1 cellular context compared by ENCODE assay signal in genomic region chr21:44845418-44846200, GRCh38.
A peak's percentile ranks its signal among the peaks of the same experiment; 100 is the strongest.
TF ChIP-seq lines count a peak whose summit lies in the region.

No MANE protein-coding gene starts in this region.

TF ChIP-seq in K562, 482 proteins besides CTCF, POLR2A, EP300 and RAD21 (continued from another document and continues in another):
- TF ChIP-seq ATF6 (CRISPR knock-in tag; IDR thresholded peaks at IDR 0.05) (no peak), MED1 (CRISPR knock-in tag; IDR thresholded peaks at IDR 0.05; ENCODE audit: borderline replicate concordance) (no peak), NEUROD1 (IDR thresholded peaks at IDR 0.05; ENCODE audit: borderline replicate concordance, low read depth, low read length, partially characterized antibody) (no peak), ZBTB2 (IDR thresholded peaks at IDR 0.05) (no peak), MEF2D (tag; conservative IDR thresholded peaks at IDR 0.05; ENCODE audit: low read depth) (peak; percentile 87), TCF15 (CRISPR knock-in tag; IDR thresholded peaks at IDR 0.05) (peak; percentile 49; the same call in 1 of the 2 replicates), ZNF146 (CRISPR knock-in tag; IDR thresholded peaks at IDR 0.05; ENCODE audit: unreplicated experiment) (no peak), KLF6 (CRISPR knock-in tag; IDR thresholded peaks at IDR 0.05; ENCODE audit: borderline replicate concordance) (peak; percentile 78; the same call in 1 of the 2 replicates), THAP12 (CRISPR knock-in tag; IDR thresholded peaks at IDR 0.05) (peak; percentile 64; the same call in 1 of the 2 replicates), HSF4 (CRISPR knock-in tag; IDR thresholded peaks at IDR 0.05; ENCODE audit: borderline replicate concordance) (0 out of 2 replicates have a peak, but pooled peaks have one; percentile 73), ZHX1 (conservative IDR thresholded peaks at IDR 0.05; ENCODE audit: low read length) (0 out of 2 replicates have a peak, but pooled peaks have one; percentile 37), MECOM (CRISPR knock-in tag; IDR thresholded peaks at IDR 0.05) (peak; percentile 87), HDAC8 (tag; IDR thresholded peaks at IDR 0.05) (peak; percentile 93), POLR2G (IDR thresholded peaks at IDR 0.05; ENCODE audit: low read depth, low read length) (peak; percentile 75), HNRNPUL1 (IDR thresholded peaks at IDR 0.05; ENCODE audit: low read length) (no peak), RBM17 (IDR thresholded peaks at IDR 0.05; ENCODE audit: borderline replicate concordance, low read depth, low read length) (no peak), ZNF239 (CRISPR knock-in tag; IDR thresholded peaks at IDR 0.05) (peak; percentile 50; the same call in 1 of the 2 replicates), TRIM24 (IDR thresholded peaks at IDR 0.05) (peak in 1 of 2 experiments; percentile 19; a peak in 1 of 4 replicates), ADNP (tag; IDR thresholded peaks at IDR 0.05) (no peak), CAMTA2 (CRISPR knock-in tag; conservative IDR thresholded peaks at IDR 0.05) (no peak), ZNF124 (CRISPR knock-in tag; IDR thresholded peaks at IDR 0.05) (no peak), CEBPB (tag; IDR thresholded peaks at IDR 0.05) (peak; percentile 52; the same call in 1 of the 2 replicates), ZNF785 (CRISPR knock-in tag; IDR thresholded peaks at IDR 0.05) (no peak), PHTF2 (CRISPR knock-in tag; IDR thresholded peaks at IDR 0.05) (no peak), NR4A1 (CRISPR knock-in tag; IDR thresholded peaks at IDR 0.05) (no peak), NR4A1 (tag; IDR thresholded peaks at IDR 0.05) (peak; percentile 96), ESRRA (IDR thresholded peaks at IDR 0.05; ENCODE audit: borderline replicate concordance, low read depth) (peak; percentile 31; the same call in 1 of the 2 replicates), PYGO2 (tag; IDR thresholded peaks at IDR 0.05) (peak; percentile 83), YBX1 (IDR thresholded peaks at IDR 0.05) (no peak), ZNF589 (CRISPR knock-in tag; IDR thresholded peaks at IDR 0.05; ENCODE audit: low read depth) (peak; percentile 63; the same call in 1 of the 2 replicates), CBX5 (IDR thresholded peaks at IDR 0.05; ENCODE audit: borderline replicate concordance, low read depth) (no peak), ETV1 (tag; conservative IDR thresholded peaks at IDR 0.05; ENCODE audit: low read depth) (no peak; the same call in none of the 2 replicates), DLX4 (CRISPR knock-in tag; IDR thresholded peaks at IDR 0.05) (no peak), HINFP (tag; conservative IDR thresholded peaks at IDR 0.05; ENCODE audit: low read depth) (peak; percentile 83), ELK1 (CRISPR knock-in tag; IDR thresholded peaks at IDR 0.05) (no peak), KDM2B (CRISPR knock-in tag; IDR thresholded peaks at IDR 0.05) (peak; percentile 15; the same call in 1 of the 2 replicates), PTRF (tag; IDR thresholded peaks at IDR 0.05) (peak; percentile 89), MYNN (IDR thresholded peaks at IDR 0.05) (peak; percentile 17; the same call in 1 of the 2 replicates), MYNN (CRISPR knock-in tag; IDR thresholded peaks at IDR 0.05) (no peak), RNF219 (CRISPR knock-in tag; IDR thresholded peaks at IDR 0.05) (no peak), MYC (IDR thresholded peaks at IDR 0.05; ENCODE audit: low read depth, low read length) (peak; percentile 45; the same call in 1 of the 2 replicates), MYC (CRISPR knock-in tag; IDR thresholded peaks at IDR 0.05; ENCODE audit: borderline replicate concordance, low read depth) (peak; percentile 45; the same call in 1 of the 2 replicates), ZNF184 (CRISPR knock-in tag; IDR thresholded peaks at IDR 0.05) (no peak), ATF4 (CRISPR knock-in tag; IDR thresholded peaks at IDR 0.05) (peak; percentile 54; the same call in 1 of the 2 replicates), PTTG1 (tag; IDR thresholded peaks at IDR 0.05; ENCODE audit: low read depth) (peak; percentile 91), ERF (CRISPR knock-in tag; IDR thresholded peaks at IDR 0.05) (no peak), ZBTB1 (CRISPR knock-in tag; IDR thresholded peaks at IDR 0.05; ENCODE audit: borderline replicate concordance, low read depth) (peak; percentile 62; the same call in 1 of the 2 replicates), ZSCAN32 (CRISPR knock-in tag; IDR thresholded peaks at IDR 0.05) (peak; percentile 22; the same call in 1 of the 2 replicates), ZNF311 (CRISPR knock-in tag; IDR thresholded peaks at IDR 0.05) (peak; percentile 86), ZNF668 (CRISPR knock-in tag; IDR thresholded peaks at IDR 0.05) (0 out of 2 replicates have a peak, but pooled peaks have one; percentile 71), TCF7 (IDR thresholded peaks at IDR 0.05; ENCODE audit: borderline replicate concordance) (no peak), MTA2 (IDR thresholded peaks at IDR 0.05; ENCODE audit: low read depth) (no peak), IFI16 (CRISPR knock-in tag; IDR thresholded peaks at IDR 0.05) (0 out of 2 replicates have a peak, but pooled peaks have one; percentile 33), CREB3 (tag; conservative IDR thresholded peaks at IDR 0.05; ENCODE audit: low read depth) (peak; percentile 92), BHLHE40 (IDR thresholded peaks at IDR 0.05; ENCODE audit: low read length) (peak; percentile 49; the same call in 1 of the 2 replicates), ZNF140 (CRISPR knock-in tag; IDR thresholded peaks at IDR 0.05) (no peak)
